In genomic region chr4:53919605-53920004, GRCh38 we compare ENCODE assay signal across 26 cellular contexts.
A peak's percentile ranks its signal among the peaks of the same experiment; 100 is the strongest.
DNase-seq lines count a peak whose midpoint lies in the region; ATAC-seq and TF ChIP-seq lines count a peak whose summit lies in the region.
"Had no signal": no experiment of that assay in that cellular context is flagged by ENCODE, and none has a peak within 500 bp of the region (broad histone marks: within the 10 kb centered on the region; RNA-seq: fewer than 3 reads in every experiment).

No MANE protein-coding gene starts in this region.

- intact Hi-C loops in cardiac septum (cut with DNase I) (loop anchor here (5.0 kb wide), 1 partner anchor 722 kb away; no protein-coding TSS in a partner anchor), vagina (cut with DNase I) (no loop called here)
- intact Hi-C loops in activated CD8-positive, alpha-beta T cell treated with anti-CD3 and anti-CD28 coated beads for 36 hours (cut with micrococcal nuclease): no loop called here

- no peak overlapping the region for H2BK12ac ChIP-seq in mesenchymal stem cell (ENCODE audit: low read length in 2 of 2)

- no peak overlapping the region for H2BK15ac ChIP-seq in mesenchymal stem cell (ENCODE audit: low read depth, poor library complexity, severe bottlenecking)

- no peaks in the 10 kb centered on the region for H3K9me3 Mint-ChIP-seq in endodermal cell
- no peaks in the 10 kb centered on the region for H3K9me3 Mint-ChIP-seq in activated CD8-positive, alpha-beta T cell treated with anti-CD3 and anti-CD28 coated beads for 36 hours
- H3K9me3 Mint-ChIP-seq: brain; effector memory CD8-positive, alpha-beta T cell; memory B cell had no signal

- 56 to 88% methylated on average over 1 to 3 of the region's 3 CpGs for WGBS in endodermal cell (ENCODE audit: insufficient coverage in 1 of 2, insufficient read length in 1 of 2), 2 experiments
- 62% methylated on average over 3 of the region's 3 CpGs for WGBS in mesenchymal stem cell

- peaks cover 29% of the 10 kb centered on the region for H3K4me1 Mint-ChIP-seq in endodermal cell
- no peaks in the 10 kb centered on the region for H3K4me1 Mint-ChIP-seq in activated CD8-positive, alpha-beta T cell treated with anti-CD3 and anti-CD28 coated beads for 36 hours (ENCODE audit: low read depth)
- H3K4me1 Mint-ChIP-seq: B cell, brain had no signal

- no peak overlapping the region for H3K4me3 ChIP-seq in right atrium auricular region
- H3K4me3 ChIP-seq in endodermal cell (ENCODE audit: low read length): peak overlapping the region; percentile 10
- no peak overlapping the region for H3K4me3 ChIP-seq in mesenchymal stem cell (ENCODE audit: insufficient read depth in 1 of 2, low read depth in 1 of 2, low read length in 2 of 2)
- no peak overlapping the region for H3K4me3 ChIP-seq in vagina

- no peak for TF ChIP-seq POLR2A in vagina (IDR thresholded peaks at IDR 0.05)

- H4K91ac ChIP-seq in mesenchymal stem cell (ENCODE audit: low read length): no peak overlapping the region

- no peaks in the 10 kb centered on the region for H3K9me3 ChIP-seq in right atrium auricular region
- H3K9me3 ChIP-seq in endodermal cell (ENCODE audit: control insufficient read depth, low read length): no peaks in the 10 kb centered on the region
- no peaks in the 10 kb centered on the region for H3K9me3 ChIP-seq in mesenchymal stem cell (ENCODE audit: control insufficient read depth, low read length)
- no peaks in the 10 kb centered on the region for H3K9me3 ChIP-seq in vagina

- no peak overlapping the region for H2BK120ac ChIP-seq in mesenchymal stem cell (ENCODE audit: low read depth, low read length)

- no peak overlapping the region for H3K4me2 ChIP-seq in mesenchymal stem cell (ENCODE audit: low read length, poor library complexity, severe bottlenecking)

- H3K18ac ChIP-seq in mesenchymal stem cell (ENCODE audit: low read depth in 1 of 2, low read length in 2 of 2): no peak overlapping the region

- no peak overlapping the region for H2AFZ ChIP-seq in mesenchymal stem cell (ENCODE audit: low read depth, low read length)

- H3K4ac ChIP-seq in mesenchymal stem cell (ENCODE audit: low read depth in 1 of 2, low read length in 2 of 2): no peak overlapping the region

- no peaks in the 10 kb centered on the region for H3K36me3 Mint-ChIP-seq in endodermal cell (ENCODE audit: low read depth)
- H3K36me3 Mint-ChIP-seq in activated CD8-positive, alpha-beta T cell treated with anti-CD3 and anti-CD28 coated beads for 36 hours (ENCODE audit: low read depth): no peaks in the 10 kb centered on the region
- H3K36me3 Mint-ChIP-seq: brain, memory B cell had no signal

- H3K36me3 ChIP-seq in right atrium auricular region (no peaks in the 10 kb centered on the region), endodermal cell (ENCODE audit: control insufficient read depth, insufficient read depth, low read length) (no peaks in the 10 kb centered on the region), mesenchymal stem cell (ENCODE audit: control insufficient read depth in 1 of 2, insufficient read depth in 2 of 2, low read depth in 1 of 2, low read length in 2 of 2) (no peaks in the 10 kb centered on the region), vagina (no peaks in the 10 kb centered on the region)

- H2AK5ac ChIP-seq in mesenchymal stem cell (ENCODE audit: low read length, severe bottlenecking): no peak overlapping the region

- no peaks in the 10 kb centered on the region for H3K79me1 ChIP-seq in mesenchymal stem cell (replicated peaks; ENCODE audit: low read length, poor library complexity, severe bottlenecking)

- H2BK5ac ChIP-seq in mesenchymal stem cell (ENCODE audit: low read depth, low read length, poor library complexity, severe bottlenecking): no peak overlapping the region

- no peak for ATAC-seq in activated CD8-positive, alpha-beta T cell treated with anti-CD3 and anti-CD28 coated beads for 36 hours
- ATAC-seq: activated CD8-positive, alpha-beta T cell treated with anti-CD3 and anti-CD28 coated beads, Interleukin-2, amount 10 ng/mL, durations not matched to agents 7 days and 5 days; effector memory CD8-positive, alpha-beta T cell; HepG2 had no signal

- CTCF ChIA-PET in activated CD8-positive, alpha-beta T cell treated with anti-CD3 and anti-CD28 coated beads for 36 hours (lab: Charles Lee): interaction anchor here (1.4 to 3.1 kb wide), 3 partner anchors 10 to 313 kb away, joined by 4 to 22 read pairs (median 19); no protein-coding TSS in a partner anchor

- no peaks in the 10 kb centered on the region for H3K27me3 ChIP-seq in right atrium auricular region
- H3K27me3 ChIP-seq in endodermal cell (ENCODE audit: control insufficient read depth, insufficient read depth, low read length, poor library complexity, severe bottlenecking): no peaks in the 10 kb centered on the region
- H3K27me3 ChIP-seq in mesenchymal stem cell (ENCODE audit: control insufficient read depth in 1 of 2, insufficient read depth in 1 of 2, low read length in 2 of 2): peaks cover 0 to 4% of the 10 kb centered on the region in 2 experiments
- no peaks in the 10 kb centered on the region for H3K27me3 ChIP-seq in vagina

- H3K14ac ChIP-seq in mesenchymal stem cell (ENCODE audit: low read length in 2 of 2): no peak overlapping the region

- no peak overlapping the region for H3K9ac ChIP-seq in endodermal cell (ENCODE audit: extremely low read depth, low read length, poor library complexity, severe bottlenecking)
- no peak overlapping the region for H3K9ac ChIP-seq in mesenchymal stem cell (ENCODE audit: low read length)

- no peaks in the 10 kb centered on the region for H3K4me1 ChIP-seq in right atrium auricular region
- peaks cover 8% of the 10 kb centered on the region for H3K4me1 ChIP-seq in endodermal cell (ENCODE audit: control insufficient read depth, insufficient read depth, low read length)
- no peaks in the 10 kb centered on the region for H3K4me1 ChIP-seq in mesenchymal stem cell (ENCODE audit: control insufficient read depth, insufficient read depth, low read depth, low read length)
- H3K4me1 ChIP-seq in vagina: peaks cover 7% of the 10 kb centered on the region

- H3K27me3 Mint-ChIP-seq in endodermal cell (ENCODE audit: insufficient read depth): peaks cover under 1% of the 10 kb centered on the region
- peaks cover 4% of the 10 kb centered on the region for H3K27me3 Mint-ChIP-seq in activated CD8-positive, alpha-beta T cell treated with anti-CD3 and anti-CD28 coated beads for 36 hours

- no peak overlapping the region for H3K23ac ChIP-seq in mesenchymal stem cell (ENCODE audit: low read length in 2 of 2)

- no peak overlapping the region for H3K27ac ChIP-seq in right atrium auricular region
- no peak overlapping the region for H3K27ac ChIP-seq in endodermal cell (ENCODE audit: low read depth, low read length)
- H3K27ac ChIP-seq in mesenchymal stem cell (ENCODE audit: low read length, poor library complexity, severe bottlenecking): no peak overlapping the region
- peak overlapping the region; percentile 17 for H3K27ac ChIP-seq in vagina

- H3K4me3 Mint-ChIP-seq in endodermal cell: no peak overlapping the region
- H3K4me3 Mint-ChIP-seq in activated CD8-positive, alpha-beta T cell treated with anti-CD3 and anti-CD28 coated beads for 36 hours: no peak overlapping the region
- H3K4me3 Mint-ChIP-seq: activated CD8-positive, alpha-beta T cell treated with anti-CD3 and anti-CD28 coated beads, Interleukin-2, amount 10 ng/mL, durations not matched to agents 7 days and 5 days; B cell; brain; effector memory CD8-positive, alpha-beta T cell; memory B cell had no signal

- TF ChIP-seq CTCF in right atrium auricular region (IDR thresholded peaks at IDR 0.05): no peak
- TF ChIP-seq CTCF in endodermal cell (conservative IDR thresholded peaks at IDR 0.05): no peak
- no peak for TF ChIP-seq CTCF in vagina (IDR thresholded peaks at IDR 0.05)
- no peak for TF ChIP-seq CTCF in activated CD8-positive, alpha-beta T cell treated with anti-CD3 and anti-CD28 coated beads for 36 hours (IDR thresholded peaks at IDR 0.05)

- no peak overlapping the region for H4K8ac ChIP-seq in mesenchymal stem cell (ENCODE audit: low read length)

- DNase-seq in right atrium auricular region (ENCODE audit: low spot score): peak; percentile 70
- DNase-seq in cardiac septum (ENCODE audit: low spot score): no peak
- no peak for DNase-seq in endodermal cell
- peak; percentile 35 for DNase-seq in mesenchymal stem cell
- DNase-seq in vagina (ENCODE audit: extremely low spot score in 2 of 2): no peak
- DNase-seq in DMS153 treated with DMSO at 0.1 percent for 48 hours (lab: John Stamatoyannopoulos, UW; ENCODE audit: unreplicated experiment): no peak
- DNase-seq in NCI-H524 treated with DMSO at 0.1 percent for 48 hours (lab: John Stamatoyannopoulos, UW): no peak
- no peak for DNase-seq in activated CD8-positive, alpha-beta T cell treated with anti-CD3 and anti-CD28 coated beads for 36 hours
- DNase-seq: activated CD4-positive, CD25-positive, alpha-beta regulatory T cell; activated CD8-positive, alpha-beta T cell treated with anti-CD3 and anti-CD28 coated beads, Interleukin-2, amount 10 ng/mL, durations not matched to agents 7 days and 5 days; activated effector memory CD4-positive, alpha-beta T cell treated with anti-CD3 and anti-CD28 coated beads, Interleukin-2, amount 50 U/mL, for 16 hours; activated T-cell treated with anti-CD3 and anti-CD28 coated beads for 4 hours; effector memory CD8-positive, alpha-beta T cell; glutamatergic neuron; HCEC 1CT; kidney glomerular epithelial cell; NCI-H1092; NCI-H187; NCI-H69; occipital lobe; small intestine; substantia nigra had no signal

- POLR2A ChIA-PET in activated CD8-positive, alpha-beta T cell treated with anti-CD3 and anti-CD28 coated beads for 36 hours (lab: Charles Lee): no interaction called here

- no peak overlapping the region for H3K27ac Mint-ChIP-seq in endodermal cell
- H3K27ac Mint-ChIP-seq in activated CD8-positive, alpha-beta T cell treated with anti-CD3 and anti-CD28 coated beads for 36 hours: no peak overlapping the region
- H3K27ac Mint-ChIP-seq: activated CD8-positive, alpha-beta T cell treated with anti-CD3 and anti-CD28 coated beads, Interleukin-2, amount 10 ng/mL, durations not matched to agents 7 days and 5 days; B cell; brain; effector memory CD8-positive, alpha-beta T cell; memory B cell had no signal

Comparison
In these comparisons a context has a peak if more than half of its experiments do, and no peak if none do; other contexts are left out.
1. DNase-seq: peak in right atrium auricular region (single experiment) and mesenchymal stem cell (single experiment); none in cardiac septum (single experiment), endodermal cell (single experiment), vagina (0 of 2), DMS153 treated with DMSO at 0.1 percent for 48 hours (single experiment), NCI-H524 treated with DMSO at 0.1 percent for 48 hours (single experiment) and activated CD8-positive, alpha-beta T cell treated with anti-CD3 and anti-CD28 coated beads for 36 hours (single experiment).